15 cellular contexts compared by ENCODE assay signal in genomic region chr6:113065606-113066005, GRCh38.
DNase-seq lines count a peak whose midpoint lies in the region; ATAC-seq and TF ChIP-seq lines count a peak whose summit lies in the region.
"Had no signal": no experiment of that assay in that cellular context is flagged by ENCODE, and none has a peak within 500 bp of the region (broad histone marks: within the 10 kb centered on the region; RNA-seq: fewer than 3 reads in every experiment).

No MANE protein-coding gene starts in this region.

- peak overlapping the region; percentile 33 for H3K9ac ChIP-seq in SK-N-SH

- CTCF ChIA-PET in SK-N-SH (lab: Yijun Ruan, JAX), result interaction anchor here (0.6 to 1.0 kb wide), 2 partner anchors 10 to 103 kb away, joined by 3 read pairs; no protein-coding TSS in a partner anchor
- CTCF ChIA-PET in naive thymus-derived CD4-positive, alpha-beta T cell (lab: Charles Lee), result no interaction called here

- peak overlapping the region; percentile 93 for H3K27ac Mint-ChIP-seq in nephron progenitor cell
- H3K27ac Mint-ChIP-seq in naive thymus-derived CD4-positive, alpha-beta T cell, result no peak overlapping the region

- peak in 1 of 2 experiments; percentile 41; a peak in 2 of 4 replicates for TF ChIP-seq EP300 in SK-N-SH (IDR thresholded peaks at IDR 0.05; ENCODE audit: borderline replicate concordance in 1 of 2, low read depth in 1 of 2, low read length in 1 of 2)

- peak; percentile 61 for DNase-seq in COLO829 (ENCODE audit: low spot score)
- DNase-seq in SK-N-SH, result no peak
- peak; percentile 50 for DNase-seq in fibroblast of mammary gland (ENCODE audit: low read depth)
- no peak for DNase-seq in nephron progenitor cell
- DNase-seq in NCI-H2107 treated with DMSO at 0.1 percent for 48 hours (lab: John Stamatoyannopoulos, UW; ENCODE audit: unreplicated experiment), result no peak
- DNase-seq in SIG-M5 (lab: John Stamatoyannopoulos, UW), result no peak
- DNase-seq in naive thymus-derived CD4-positive, alpha-beta T cell, result no peak
- DNase-seq: BE2C, H9, KG1, Peyer's patch had no signal

- no peaks in the 10 kb centered on the region for H3K36me3 ChIP-seq in SK-N-SH (replicated peaks in 1 of 2; ENCODE audit: control insufficient read depth in 1 of 2, insufficient read depth in 2 of 2, low read length in 1 of 2)
- no peaks in the 10 kb centered on the region for H3K36me3 ChIP-seq in naive thymus-derived CD4-positive, alpha-beta T cell (ENCODE audit: control insufficient read depth in 2 of 3, insufficient read depth in 3 of 3, low read length in 3 of 3)
- H3K36me3 ChIP-seq: ascending aorta, BE2C, Peyer's patch, prostate gland, thoracic aorta had no signal

- H3K27ac ChIP-seq in SK-N-SH (ENCODE audit: low read depth in 2 of 2, low read length in 1 of 2), result peak overlapping the region; percentile 78 to 94
- H3K27ac ChIP-seq in naive thymus-derived CD4-positive, alpha-beta T cell (ENCODE audit: low read depth, low read length), result no peak overlapping the region
- H3K27ac ChIP-seq: ascending aorta, Peyer's patch, prostate gland, thoracic aorta had no signal

- no peaks in the 10 kb centered on the region for H4K20me1 ChIP-seq in SK-N-SH (ENCODE audit: insufficient read depth)

- no peak for ATAC-seq in HG03196 (IDR thresholded peaks at IDR 0.05; ENCODE audit: unreplicated experiment)
- no peak for ATAC-seq in naive thymus-derived CD4-positive, alpha-beta T cell

- no peak overlapping the region for H3K4me3 Mint-ChIP-seq in nephron progenitor cell
- no peak overlapping the region for H3K4me3 Mint-ChIP-seq in naive thymus-derived CD4-positive, alpha-beta T cell
- H3K4me3 Mint-ChIP-seq: H9 had no signal

- H3K4me2 ChIP-seq in SK-N-SH, result peak overlapping the region; percentile 55; the same call in 1 of the 2 replicates

- intact Hi-C loops in naive thymus-derived CD4-positive, alpha-beta T cell (cut with micrococcal nuclease), result no loop called here

- no peak overlapping the region for H3K4me3 ChIP-seq in SK-N-SH (ENCODE audit: low read depth in 2 of 2, low read length in 1 of 2)
- no peak overlapping the region for H3K4me3 ChIP-seq in fibroblast of mammary gland (ENCODE audit: control insufficient read depth, low read depth, low read length)
- no peak overlapping the region for H3K4me3 ChIP-seq in naive thymus-derived CD4-positive, alpha-beta T cell (ENCODE audit: low read length)
- H3K4me3 ChIP-seq: ascending aorta, Peyer's patch, prostate gland, thoracic aorta had no signal

- H3K27me3 ChIP-seq in SK-N-SH (ENCODE audit: insufficient read depth), result no peaks in the 10 kb centered on the region
- no peaks in the 10 kb centered on the region for H3K27me3 ChIP-seq in naive thymus-derived CD4-positive, alpha-beta T cell (ENCODE audit: control insufficient read depth in 2 of 2, insufficient read depth in 2 of 2, low read length in 2 of 2)
- H3K27me3 ChIP-seq: ascending aorta, BE2C, Peyer's patch had no signal

- 36% methylated on average over 2 of the region's 2 CpGs for WGBS in SK-N-SH (ENCODE audit: low lambda C conversion rate)

- TF ChIP-seq CTCF in SK-N-SH (IDR thresholded peaks at IDR 0.05) (no peak), fibroblast of mammary gland (conservative IDR thresholded peaks at IDR 0.05; ENCODE audit: control insufficient read depth, insufficient read depth, low read depth, low read length) (no peak), nephron progenitor cell (IDR thresholded peaks at IDR 0.05) (no peak)

- peaks cover 9 to 35% of the 10 kb centered on the region in 2 experiments; a peak in 3 of 4 replicates for H3K4me1 ChIP-seq in SK-N-SH (ENCODE audit: control insufficient read depth in 1 of 2, insufficient read depth in 2 of 2, low read depth in 1 of 2, low read length in 1 of 2)
- no peaks in the 10 kb centered on the region for H3K4me1 ChIP-seq in naive thymus-derived CD4-positive, alpha-beta T cell (ENCODE audit: control insufficient read depth in 2 of 2, insufficient read depth in 2 of 2, low read length in 2 of 2)
- H3K4me1 ChIP-seq: ascending aorta, BE2C, Peyer's patch, prostate gland had no signal

- H3K9me3 ChIP-seq in SK-N-SH, result no peaks in the 10 kb centered on the region
- H3K9me3 ChIP-seq in naive thymus-derived CD4-positive, alpha-beta T cell (ENCODE audit: control insufficient read depth in 2 of 3, low read length in 3 of 3), result no peaks in the 10 kb centered on the region
- H3K9me3 ChIP-seq: ascending aorta, BE2C, Peyer's patch, prostate gland, thoracic aorta had no signal

- H2AFZ ChIP-seq in SK-N-SH (ENCODE audit: low read depth), result peak overlapping the region; percentile 90

- H3K9me3 Mint-ChIP-seq in nephron progenitor cell, result peaks cover 17% of the 10 kb centered on the region
- H3K9me3 Mint-ChIP-seq in naive thymus-derived CD4-positive, alpha-beta T cell, result peaks cover 0 to 8% (median 0%) of the 10 kb centered on the region in 11 donors
- H3K9me3 Mint-ChIP-seq: H9 had no signal

- H3K36me3 Mint-ChIP-seq in nephron progenitor cell (ENCODE audit: low read depth), result peaks cover 11% of the 10 kb centered on the region
- H3K36me3 Mint-ChIP-seq in naive thymus-derived CD4-positive, alpha-beta T cell, result no peaks in the 10 kb centered on the region

- POLR2A ChIA-PET in SK-N-SH (lab: Yijun Ruan, JAX), result no interaction called here
- POLR2A ChIA-PET in naive thymus-derived CD4-positive, alpha-beta T cell (lab: Charles Lee), result no interaction called here

- H3K27me3 Mint-ChIP-seq in nephron progenitor cell (ENCODE audit: low read depth, poor library complexity), result peaks cover 4% of the 10 kb centered on the region
- H3K27me3 Mint-ChIP-seq in naive thymus-derived CD4-positive, alpha-beta T cell, result no peaks in the 10 kb centered on the region

- no peaks in the 10 kb centered on the region for H3K79me2 ChIP-seq in SK-N-SH (ENCODE audit: insufficient read depth)

- no peak; the same call in 1 of the 2 replicates for TF ChIP-seq RAD21 in SK-N-SH (IDR thresholded peaks at IDR 0.05; ENCODE audit: low read length)

- H3F3A ChIP-seq in SK-N-SH (replicated peaks; ENCODE audit: insufficient read depth), result peaks cover 11% of the 10 kb centered on the region

- H3K4me1 Mint-ChIP-seq in nephron progenitor cell, result peaks cover 27% of the 10 kb centered on the region
- no peaks in the 10 kb centered on the region for H3K4me1 Mint-ChIP-seq in naive thymus-derived CD4-positive, alpha-beta T cell

- H3K9me2 ChIP-seq in SK-N-SH, result no peaks in the 10 kb centered on the region

TF ChIP-seq in SK-N-SH, 30 proteins besides CTCF, POLR2A, EP300 and RAD21:
- TF ChIP-seq EZH2phosphoT487 (IDR thresholded peaks at IDR 0.05; ENCODE audit: borderline replicate concordance, low read depth) (no peak), GATA2 (CRISPR knock-in tag; IDR thresholded peaks at IDR 0.05) (no peak), TCF12 (IDR thresholded peaks at IDR 0.05) (peak; percentile 65; the same call in 1 of the 2 replicates), RXRA (IDR thresholded peaks at IDR 0.05; ENCODE audit: borderline replicate concordance, low read depth) (peak; percentile 89), MAX (IDR thresholded peaks at IDR 0.05; ENCODE audit: low read depth) (0 out of 2 replicates have a peak, but pooled peaks have one; percentile 40), CHD2 (IDR thresholded peaks at IDR 0.05; ENCODE audit: low read length, partially characterized antibody) (no peak), MEF2A (IDR thresholded peaks at IDR 0.05; ENCODE audit: borderline replicate concordance, low read depth) (no peak), YY1 (IDR thresholded peaks at IDR 0.05; ENCODE audit: low read depth) (no peak), ZBTB33 (IDR thresholded peaks at IDR 0.05; ENCODE audit: borderline replicate concordance, low read depth) (no peak), TAF1 (IDR thresholded peaks at IDR 0.05; ENCODE audit: borderline replicate concordance, low read depth, low read length) (0 out of 2 replicates have a peak, but pooled peaks have one; percentile 29), JUND (IDR thresholded peaks at IDR 0.05) (0 out of 2 replicates have a peak, but pooled peaks have one; percentile 4), ELF1 (IDR thresholded peaks at IDR 0.05) (no peak)

Comparison
In these comparisons a context has a peak if more than half of its experiments do, and no peak if none do; other contexts are left out.
1. DNase-seq: peak in COLO829 (single experiment) and fibroblast of mammary gland (single experiment); none in SK-N-SH (single experiment), nephron progenitor cell (single experiment), NCI-H2107 treated with DMSO at 0.1 percent for 48 hours (single experiment), SIG-M5 (single experiment) and naive thymus-derived CD4-positive, alpha-beta T cell (0 of 9).